ENCODE assay signal across 26 cellular contexts in the genomic region with DNA sequence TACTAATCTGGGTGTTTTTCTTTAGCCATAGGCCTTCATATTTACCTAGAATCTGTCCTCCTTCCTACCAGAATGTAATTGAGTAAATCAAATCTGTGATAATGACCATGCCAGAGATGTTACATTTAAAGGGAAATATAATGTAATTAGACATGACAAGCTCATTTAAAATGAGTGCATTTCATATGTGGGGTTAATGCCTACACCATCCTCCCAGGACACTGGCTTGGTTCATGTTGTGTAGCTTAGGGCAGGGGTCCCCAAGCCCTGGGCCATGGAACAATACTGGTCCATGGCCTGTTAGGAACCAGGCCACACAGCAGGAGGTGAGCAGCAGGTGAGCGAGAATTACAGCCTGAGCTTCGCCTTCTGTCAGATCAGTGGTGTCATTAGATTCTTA.
"Had no signal": no experiment of that assay in that cellular context is flagged by ENCODE, and none has a peak within 500 bp of the region (broad histone marks: within the 10 kb centered on the region; RNA-seq: fewer than 3 reads in every experiment).

No MANE protein-coding gene starts in this region.

- H3K27ac ChIP-seq: neural progenitor cell, ovary, parathyroid adenoma, psoas muscle, right lobe of liver, sigmoid colon, stomach, thoracic aorta, thyroid gland, tibial nerve, upper lobe of left lung, vagina had no signal

- H3K36me3 ChIP-seq: neural progenitor cell, ovary, right lobe of liver, sigmoid colon, stomach, thoracic aorta, thyroid gland, tibial nerve, upper lobe of left lung, vagina had no signal

- H2AFZ ChIP-seq: neural progenitor cell, parathyroid adenoma had no signal

- H3K4me2 ChIP-seq: neural progenitor cell had no signal

- ATAC-seq: natural killer cell; psoas muscle; right cardiac atrium; right lobe of liver; stimulated activated effector memory CD8-positive, alpha-beta T cell treated with anti-CD3 and anti-CD28 coated beads, Interleukin-12 subunit alpha, Interleukin-12 subunit beta, amount 100 ng/mL, for 72 hours; stimulated activated naive B cell treated with anti-CD40 and anti-IgM and Interleukin-4, amounts not matched to agents 10 μg/mL and 1 μg/mL and 100 μg/mL, for 72 hours had no signal

- H3K9ac ChIP-seq: neural progenitor cell, parathyroid adenoma had no signal

- FAIRE-seq: small intestine, urothelium cell line had no signal

- H3K9me3 ChIP-seq: ovary, psoas muscle, right lobe of liver, sigmoid colon, stomach, thoracic aorta, thyroid gland, tibial nerve, upper lobe of left lung, vagina had no signal

- H3K4me1 ChIP-seq: parathyroid adenoma, psoas muscle, right lobe of liver, sigmoid colon, stomach, thyroid gland, tibial nerve, upper lobe of left lung, vagina had no signal

- DNase-seq: natural killer cell; occipital lobe; ovary; posterior cingulate gyrus; psoas muscle; right cardiac atrium; right lobe of liver; sigmoid colon; small intestine; stimulated activated CD4-positive, alpha-beta T cell treated with anti-CD3 and anti-CD28 coated beads, Interleukin-15, amount 100 ng/mL, for 24 hours; stimulated activated CD4-positive, alpha-beta T cell treated with anti-CD3 and anti-CD28 coated beads, Interleukin-2, amount 100 ng/mL, for 24 hours; stimulated activated CD4-positive, alpha-beta T cell treated with anti-CD3 and anti-CD28 coated beads, Interleukin-2, amount 100 ng/mL, for 48 hours; stimulated activated CD4-positive, alpha-beta T cell treated with anti-CD3 and anti-CD28 coated beads, Interleukin-4, amount 100 ng/mL, for 24 hours; stimulated activated naive B cell treated with anti-CD40 and anti-IgM and Interleukin-4, amounts not matched to agents 10 μg/mL and 1 μg/mL and 100 μg/mL, for 72 hours; stimulated activated naive CD4-positive, alpha-beta T cell treated with Interleukin-2 at 50 U/mL for 16 hours; stomach; thyroid gland; trophoblast cell; upper lobe of left lung had no signal

- H3K27me3 ChIP-seq: neural progenitor cell, ovary, right lobe of liver, sigmoid colon, stomach, thyroid gland, tibial nerve, upper lobe of left lung, vagina had no signal

- H3K4me3 ChIP-seq: neural progenitor cell, ovary, psoas muscle, right lobe of liver, sigmoid colon, stomach, thoracic aorta, thyroid gland, tibial nerve, upper lobe of left lung, vagina had no signal

- H3K79me2 ChIP-seq: parathyroid adenoma had no signal
